8 cellular contexts compared by ENCODE assay signal in genomic region chr1:26724118-26724517, GRCh38. TPM values are rescaled to one million over a fixed set of nuclear protein-coding genes. Genes with fewer than 3 reads are reported as not detected.
A peak's percentile ranks its signal among the peaks of the same experiment; 100 is the strongest.
DNase-seq lines count a peak whose midpoint lies in the region; ATAC-seq and TF ChIP-seq lines count a peak whose summit lies in the region.
"Had no signal": no experiment of that assay in that cellular context is flagged by ENCODE, and none has a peak within 500 bp of the region (broad histone marks: within the 10 kb centered on the region; RNA-seq: fewer than 3 reads in every experiment).

No MANE protein-coding gene starts in this region.

- H3K4me1 ChIP-seq in right cardiac atrium (ENCODE audit: control insufficient read depth, insufficient read depth, low read length), result peaks cover 19% of the 10 kb centered on the region

- peak overlapping the region; percentile 89 for H3K27ac Mint-ChIP-seq in HFFc6
- no peak overlapping the region for H3K27ac Mint-ChIP-seq in activated T-helper 17 cell treated with anti-CD3 and anti-CD28 coated beads, Interleukin-2, amount 50 U/mL, for 72 hours
- peak overlapping the region; percentile 1 for H3K27ac Mint-ChIP-seq in stimulated activated effector memory CD8-positive, alpha-beta T cell treated with anti-CD3 and anti-CD28 coated beads, Interleukin-12 subunit alpha, Interleukin-12 subunit beta, amount 100 ng/mL, for 72 hours

- TF ChIP-seq CTCF in HFFc6 (IDR thresholded peaks at IDR 0.05), result no peak

- ATAC-seq in activated T-helper 17 cell treated with anti-CD3 and anti-CD28 coated beads, Interleukin-2, amount 50 U/mL, for 72 hours (replicated peaks), result no peak
- ATAC-seq in right cardiac atrium (no peak), GM18502 (IDR thresholded peaks at IDR 0.05; ENCODE audit: poor library complexity, unreplicated experiment) (no peak), GM19035 (IDR thresholded peaks at IDR 0.05; ENCODE audit: unreplicated experiment) (no peak)
- ATAC-seq in stimulated activated effector memory CD8-positive, alpha-beta T cell treated with anti-CD3 and anti-CD28 coated beads, Interleukin-12 subunit alpha, Interleukin-12 subunit beta, amount 100 ng/mL, for 72 hours, result no peak

- peak overlapping the region; percentile 75 for H3K4me3 Mint-ChIP-seq in HFFc6
- H3K4me3 Mint-ChIP-seq in activated T-helper 17 cell treated with anti-CD3 and anti-CD28 coated beads, Interleukin-2, amount 50 U/mL, for 72 hours, result peak overlapping the region; percentile 61
- peak overlapping the region; percentile 33 for H3K4me3 Mint-ChIP-seq in stimulated activated effector memory CD8-positive, alpha-beta T cell treated with anti-CD3 and anti-CD28 coated beads, Interleukin-12 subunit alpha, Interleukin-12 subunit beta, amount 100 ng/mL, for 72 hours

- intact Hi-C loops in right cardiac atrium (cut with DNase I), result no loop called here

- H3K27me3 ChIP-seq in right cardiac atrium (ENCODE audit: control insufficient read depth, insufficient read depth), result no peaks in the 10 kb centered on the region
- H3K27me3 ChIP-seq: ovary had no signal

- WGBS in right cardiac atrium, result 11% methylated on average over 2 of the region's 2 CpGs

- peaks cover 9% of the 10 kb centered on the region for H3K36me3 Mint-ChIP-seq in HFFc6 (ENCODE audit: low read depth)
- H3K36me3 Mint-ChIP-seq in activated T-helper 17 cell treated with anti-CD3 and anti-CD28 coated beads, Interleukin-2, amount 50 U/mL, for 72 hours (ENCODE audit: low read depth), result peaks cover 35% of the 10 kb centered on the region
- H3K36me3 Mint-ChIP-seq in stimulated activated effector memory CD8-positive, alpha-beta T cell treated with anti-CD3 and anti-CD28 coated beads, Interleukin-12 subunit alpha, Interleukin-12 subunit beta, amount 100 ng/mL, for 72 hours, result peaks cover 52% of the 10 kb centered on the region

- no peaks in the 10 kb centered on the region for H3K9me3 Mint-ChIP-seq in HFFc6
- no peaks in the 10 kb centered on the region for H3K9me3 Mint-ChIP-seq in activated T-helper 17 cell treated with anti-CD3 and anti-CD28 coated beads, Interleukin-2, amount 50 U/mL, for 72 hours
- H3K9me3 Mint-ChIP-seq in stimulated activated effector memory CD8-positive, alpha-beta T cell treated with anti-CD3 and anti-CD28 coated beads, Interleukin-12 subunit alpha, Interleukin-12 subunit beta, amount 100 ng/mL, for 72 hours, result no peaks in the 10 kb centered on the region

- H3K27ac ChIP-seq in right cardiac atrium (ENCODE audit: low read length), result no peak overlapping the region

- H3K4me3 ChIP-seq in right cardiac atrium (ENCODE audit: low read length), result peak overlapping the region; percentile 4
- H3K4me3 ChIP-seq: ovary had no signal

- DNase-seq in HFFc6, result no peak
- no peak for DNase-seq in right cardiac atrium
- no peak for DNase-seq in stimulated activated effector memory CD8-positive, alpha-beta T cell treated with anti-CD3 and anti-CD28 coated beads, Interleukin-12 subunit alpha, Interleukin-12 subunit beta, amount 100 ng/mL, for 72 hours (ENCODE audit: low spot score in 2 of 2)
- no peak for DNase-seq in T1000 (lab: John Stamatoyannopoulos, UW)

- no peaks in the 10 kb centered on the region; the same call in 1 of the 2 replicates for H3K27me3 Mint-ChIP-seq in HFFc6 (ENCODE audit: insufficient read depth)
- H3K27me3 Mint-ChIP-seq in activated T-helper 17 cell treated with anti-CD3 and anti-CD28 coated beads, Interleukin-2, amount 50 U/mL, for 72 hours, result no peaks in the 10 kb centered on the region

- peaks cover 88% of the 10 kb centered on the region for H3K4me1 Mint-ChIP-seq in HFFc6 (ENCODE audit: low read depth)
- H3K4me1 Mint-ChIP-seq in activated T-helper 17 cell treated with anti-CD3 and anti-CD28 coated beads, Interleukin-2, amount 50 U/mL, for 72 hours, result peaks cover 69% of the 10 kb centered on the region
- H3K4me1 Mint-ChIP-seq in stimulated activated effector memory CD8-positive, alpha-beta T cell treated with anti-CD3 and anti-CD28 coated beads, Interleukin-12 subunit alpha, Interleukin-12 subunit beta, amount 100 ng/mL, for 72 hours, result peaks cover 79% of the 10 kb centered on the region

- H3K9me3 ChIP-seq in right cardiac atrium (ENCODE audit: control insufficient read depth, low read length), result no peaks in the 10 kb centered on the region
- H3K9me3 ChIP-seq: ovary had no signal

RNA-seq across cellular contexts. Expression of gene ARID1A, which starts 28.3 kb away (rescaled TPM):
- 10 to 100 TPM; 46.1 to 51.2 (median 49.2) TPM for total RNA-seq in HFFc6 (2021; fragmentation: NEBNext Ultra II Directional; extraction: Animal tissue kit (Norgen Biotek cat#: 25700))
- 10 to 100 TPM; 72.5 to 83.4 TPM for total RNA-seq in activated T-helper 17 cell treated with anti-CD3 and anti-CD28 coated beads, Interleukin-2, amount 50 U/mL, for 72 hours
- 10 to 100 TPM; 33.1 to 45.3 (median 40.0) TPM for total RNA-seq in right cardiac atrium
- 15.7 TPM for polyA plus RNA-seq in right cardiac atrium
